In the genomic region with DNA sequence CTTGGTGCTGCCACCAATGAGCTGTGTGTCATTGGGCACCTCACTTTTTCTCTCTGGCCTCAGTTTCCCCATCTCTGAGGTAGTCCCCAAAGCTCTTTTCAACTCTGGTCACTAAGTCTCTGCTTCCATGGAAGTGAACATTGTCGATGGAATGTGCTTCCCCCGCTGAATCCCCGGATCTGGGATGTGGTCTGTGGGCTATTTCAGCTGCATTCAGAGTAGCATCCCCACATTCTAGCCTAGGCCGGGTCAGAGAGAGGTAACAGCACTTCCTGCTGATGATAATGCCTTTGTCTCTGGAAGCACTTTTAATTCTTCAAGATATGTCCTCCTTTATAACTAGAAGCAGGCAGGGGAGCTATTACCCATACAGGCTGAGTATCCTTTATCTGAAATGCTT, we compare ENCODE assay signal across 15 cellular contexts. TPM values are rescaled to one million over a fixed set of nuclear protein-coding genes. Genes with fewer than 3 reads are reported as not detected.
DNase-seq lines count a peak whose midpoint lies in the region; ATAC-seq and TF ChIP-seq lines count a peak whose summit lies in the region.
"Had no signal": no experiment of that assay in that cellular context is flagged by ENCODE, and none has a peak within 500 bp of the region (broad histone marks: within the 10 kb centered on the region; RNA-seq: fewer than 3 reads in every experiment).

No MANE protein-coding gene starts in this region.

- no peaks in the 10 kb centered on the region for H3K27me3 ChIP-seq in spleen (replicated peaks in 1 of 7)

- H3K4me3 Mint-ChIP-seq in WTC11 = no peak overlapping the region
- H3K4me3 Mint-ChIP-seq: CD4-positive, alpha-beta T cell; HFFc6 had no signal

- CTCF ChIA-PET in WTC11 (lab: Charles Lee) = interaction anchor here (0.7 to 4.1 kb wide), 7 partner anchors 8 to 47 kb away, joined by 3 to 18 read pairs (median 6); partner anchors contain the start of gene RASSF5

- H3K36me3 Mint-ChIP-seq in WTC11 = no peaks in the 10 kb centered on the region

- no peak for TF ChIP-seq CTCF in WTC11 (IDR thresholded peaks at IDR 0.05)
- no peak for TF ChIP-seq CTCF in spleen (IDR thresholded peaks at IDR 0.05 in 8 of 11, conservative IDR thresholded peaks at IDR 0.05 in 3 of 11)

- no peak overlapping the region for H3K27ac ChIP-seq in spleen
- H3K27ac ChIP-seq: PC-9 had no signal

- no peaks in the 10 kb centered on the region for H3K27me3 Mint-ChIP-seq in WTC11 (ENCODE audit: low read depth)
- H3K27me3 Mint-ChIP-seq: CD4-positive, alpha-beta T cell had no signal

- intact Hi-C loops in spleen (cut with DNase I; ENCODE audit: low total_unique reads) = no loop called here

- no peaks in the 10 kb centered on the region for H3K36me3 ChIP-seq in spleen

- no peak overlapping the region for H3K27ac Mint-ChIP-seq in WTC11
- H3K27ac Mint-ChIP-seq: CD4-positive, alpha-beta T cell; HFFc6 had no signal

- H3K4me1 Mint-ChIP-seq in WTC11 = peaks cover 5% of the 10 kb centered on the region

- POLR2A ChIA-PET in WTC11 (lab: Charles Lee) = interaction anchor here (1.2 kb wide), 1 partner anchor 39 kb away, joined by 3 read pairs; no protein-coding TSS in a partner anchor

- WGBS in spleen, 5 donors = 74 to 89% (median 81%) methylated on average over 4 of the region's 4 CpGs

- H3K4me1 ChIP-seq in spleen = peaks cover 0 to 27% (median 8%) of the 10 kb centered on the region in 6 donors

- peak; percentile 70 for DNase-seq in HT1080 (ENCODE audit: low read depth)
- DNase-seq in WTC11 (ENCODE audit: low spot score) = no peak
- DNase-seq in iris pigment epithelial cell (ENCODE audit: low read depth) = peak; percentile 37
- DNase-seq in spleen = peak; percentile 6
- no peak for DNase-seq in mesenteric fat pad (ENCODE audit: low spot score)
- DNase-seq in NCI-H2171 treated with DMSO at 0.1 percent for 48 hours (lab: John Stamatoyannopoulos, UW) = no peak
- DNase-seq: CD4-positive, alpha-beta T cell; HFFc6; Karpas-422; NCI-H1417; NCI-H187 treated with DMSO at 0.1 percent for 48 hours; NCI-H446; PC-9 had no signal

- no peak overlapping the region for H3K4me3 ChIP-seq in spleen
- H3K4me3 ChIP-seq: PC-9 had no signal

- ATAC-seq in WTC11 = peak; percentile 38
- ATAC-seq in GM18498 (IDR thresholded peaks at IDR 0.05; ENCODE audit: unreplicated experiment) = no peak
- ATAC-seq in HG02610 (IDR thresholded peaks at IDR 0.05; ENCODE audit: unreplicated experiment) = no peak

- no peaks in the 10 kb centered on the region for H3K9me3 Mint-ChIP-seq in WTC11
- H3K9me3 Mint-ChIP-seq: CD4-positive, alpha-beta T cell; HFFc6 had no signal

- H3K9me3 ChIP-seq in spleen = no peaks in the 10 kb centered on the region

- no peak for TF ChIP-seq POLR2A in spleen (IDR thresholded peaks at IDR 0.05)

TF ChIP-seq in WTC11, 78 proteins besides CTCF, POLR2A, EP300 and RAD21 (continues in another document):
- TF ChIP-seq ETV6 (CRISPR knock-in tag; IDR thresholded peaks at IDR 0.05) (no peak), PRRX2 (CRISPR knock-in tag; IDR thresholded peaks at IDR 0.05) (no peak), TCF7 (CRISPR knock-in tag; IDR thresholded peaks at IDR 0.05; ENCODE audit: low read depth) (no peak), ESRRA (CRISPR knock-in tag; IDR thresholded peaks at IDR 0.05; ENCODE audit: borderline replicate concordance) (no peak), AR (CRISPR knock-in tag; IDR thresholded peaks at IDR 0.05) (no peak), FOXJ3 (CRISPR knock-in tag; IDR thresholded peaks at IDR 0.05; ENCODE audit: borderline replicate concordance) (no peak), TEAD4 (CRISPR knock-in tag; IDR thresholded peaks at IDR 0.05) (no peak), ZMAT4 (CRISPR knock-in tag; IDR thresholded peaks at IDR 0.05) (no peak), ZNF396 (CRISPR knock-in tag; IDR thresholded peaks at IDR 0.05; ENCODE audit: borderline replicate concordance) (no peak), NR1H2 (CRISPR knock-in tag; IDR thresholded peaks at IDR 0.05) (no peak), CREB1 (CRISPR knock-in tag; IDR thresholded peaks at IDR 0.05) (no peak)
- TF ChIP-seq, protein P1, sequence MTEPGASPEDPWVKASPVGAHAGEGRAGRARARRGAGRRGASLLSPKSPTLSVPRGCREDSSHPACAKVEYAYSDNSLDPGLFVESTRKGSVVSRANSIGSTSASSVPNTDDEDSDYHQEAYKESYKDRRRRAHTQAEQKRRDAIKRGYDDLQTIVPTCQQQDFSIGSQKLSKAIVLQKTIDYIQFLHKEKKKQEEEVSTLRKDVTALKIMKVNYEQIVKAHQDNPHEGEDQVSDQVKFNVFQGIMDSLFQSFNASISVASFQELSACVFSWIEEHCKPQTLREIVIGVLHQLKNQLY (CRISPR knock-in tag; IDR thresholded peaks at IDR 0.05) = no peak
- TF ChIP-seq, protein P2, sequence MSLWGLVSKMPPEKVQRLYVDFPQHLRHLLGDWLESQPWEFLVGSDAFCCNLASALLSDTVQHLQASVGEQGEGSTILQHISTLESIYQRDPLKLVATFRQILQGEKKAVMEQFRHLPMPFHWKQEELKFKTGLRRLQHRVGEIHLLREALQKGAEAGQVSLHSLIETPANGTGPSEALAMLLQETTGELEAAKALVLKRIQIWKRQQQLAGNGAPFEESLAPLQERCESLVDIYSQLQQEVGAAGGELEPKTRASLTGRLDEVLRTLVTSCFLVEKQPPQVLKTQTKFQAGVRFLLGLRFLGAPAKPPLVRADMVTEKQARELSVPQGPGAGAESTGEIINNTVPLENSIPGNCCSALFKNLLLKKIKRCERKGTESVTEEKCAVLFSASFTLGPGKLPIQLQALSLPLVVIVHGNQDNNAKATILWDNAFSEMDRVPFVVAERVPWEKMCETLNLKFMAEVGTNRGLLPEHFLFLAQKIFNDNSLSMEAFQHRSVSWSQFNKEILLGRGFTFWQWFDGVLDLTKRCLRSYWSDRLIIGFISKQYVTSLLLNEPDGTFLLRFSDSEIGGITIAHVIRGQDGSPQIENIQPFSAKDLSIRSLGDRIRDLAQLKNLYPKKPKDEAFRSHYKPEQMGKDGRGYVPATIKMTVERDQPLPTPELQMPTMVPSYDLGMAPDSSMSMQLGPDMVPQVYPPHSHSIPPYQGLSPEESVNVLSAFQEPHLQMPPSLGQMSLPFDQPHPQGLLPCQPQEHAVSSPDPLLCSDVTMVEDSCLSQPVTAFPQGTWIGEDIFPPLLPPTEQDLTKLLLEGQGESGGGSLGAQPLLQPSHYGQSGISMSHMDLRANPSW (CRISPR knock-in tag; conservative IDR thresholded peaks at IDR 0.05; ENCODE audit: low read depth) = no peak
- TF ChIP-seq, protein P3, sequence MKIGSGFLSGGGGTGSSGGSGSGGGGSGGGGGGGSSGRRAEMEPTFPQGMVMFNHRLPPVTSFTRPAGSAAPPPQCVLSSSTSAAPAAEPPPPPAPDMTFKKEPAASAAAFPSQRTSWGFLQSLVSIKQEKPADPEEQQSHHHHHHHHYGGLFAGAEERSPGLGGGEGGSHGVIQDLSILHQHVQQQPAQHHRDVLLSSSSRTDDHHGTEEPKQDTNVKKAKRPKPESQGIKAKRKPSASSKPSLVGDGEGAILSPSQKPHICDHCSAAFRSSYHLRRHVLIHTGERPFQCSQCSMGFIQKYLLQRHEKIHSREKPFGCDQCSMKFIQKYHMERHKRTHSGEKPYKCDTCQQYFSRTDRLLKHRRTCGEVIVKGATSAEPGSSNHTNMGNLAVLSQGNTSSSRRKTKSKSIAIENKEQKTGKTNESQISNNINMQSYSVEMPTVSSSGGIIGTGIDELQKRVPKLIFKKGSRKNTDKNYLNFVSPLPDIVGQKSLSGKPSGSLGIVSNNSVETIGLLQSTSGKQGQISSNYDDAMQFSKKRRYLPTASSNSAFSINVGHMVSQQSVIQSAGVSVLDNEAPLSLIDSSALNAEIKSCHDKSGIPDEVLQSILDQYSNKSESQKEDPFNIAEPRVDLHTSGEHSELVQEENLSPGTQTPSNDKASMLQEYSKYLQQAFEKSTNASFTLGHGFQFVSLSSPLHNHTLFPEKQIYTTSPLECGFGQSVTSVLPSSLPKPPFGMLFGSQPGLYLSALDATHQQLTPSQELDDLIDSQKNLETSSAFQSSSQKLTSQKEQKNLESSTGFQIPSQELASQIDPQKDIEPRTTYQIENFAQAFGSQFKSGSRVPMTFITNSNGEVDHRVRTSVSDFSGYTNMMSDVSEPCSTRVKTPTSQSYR (CRISPR knock-in tag; IDR thresholded peaks at IDR 0.05) = no peak

RNA-seq across cellular contexts. Expression of gene RASSF5, which starts 29.8 kb away (rescaled TPM):
- 8.5 and 9.0 TPM in 2 replicates for total RNA-seq in HT1080 (2014; rRNA removed; shearing (Covaris generic))
- polyA plus RNA-seq in HT1080 (2015; cell fraction: cytosol; rRNA removed) = 4.8 and 5.2 TPM in 2 replicates
- polyA plus RNA-seq in HT1080 (2015; cell fraction: nucleus; rRNA removed) = 2.9 and 4.3 TPM in 2 replicates
- total RNA-seq in WTC11 (2021) (1.7 to 2.1 TPM (median 1.7 TPM) in 3 replicates), spleen (100 to 1,000 TPM; 121 to 168 (median 131) TPM), mesenteric fat pad (11.4 TPM)
- polyA plus RNA-seq in spleen = 10 to 100 TPM; 32.2 to 39.5 (median 35.8) TPM

Comparison
In these comparisons a context has a peak if more than half of its experiments do, and no peak if none do; other contexts are left out.
1. DNase-seq: peak in HT1080 (single experiment), iris pigment epithelial cell (single experiment) and spleen (single experiment); none in WTC11 (single experiment), mesenteric fat pad (single experiment) and NCI-H2171 treated with DMSO at 0.1 percent for 48 hours (single experiment).